8 cellular contexts compared by ENCODE assay signal in genomic region chr6:36677753-36678487, GRCh38. TPM values are rescaled to one million over a fixed set of nuclear protein-coding genes. Genes with fewer than 3 reads are reported as not detected.
DNase-seq lines count a peak whose midpoint lies in the region; ATAC-seq and TF ChIP-seq lines count a peak whose summit lies in the region.

No MANE protein-coding gene starts in this region.

- CTCF ChIA-PET in mammary epithelial cell (lab: Charles Lee; ENCODE audit: low non-redundant PET): interaction anchor here (0.6 kb wide), 1 partner anchor 1997 kb away, joined by 36 read pairs; no protein-coding TSS in a partner anchor

- peak overlapping the region; percentile 79 to 100 (median 94) for H3K4me3 ChIP-seq in BLaER1 treated with 17β-estradiol and CSF1 and Interleukin-3, amounts not matched to agents 10 nM and 100 nM
- H3K4me3 ChIP-seq in mammary epithelial cell (replicated peaks in 1 of 3; ENCODE audit: insufficient read depth in 1 of 3, low read depth in 2 of 3, low read length in 3 of 3) (peak overlapping the region; percentile 38 to 96 (median 45)), mucosa of stomach (ENCODE audit: low read length) (no peak overlapping the region)

- peak overlapping the region; percentile 0 for H2AFZ ChIP-seq in mammary epithelial cell (ENCODE audit: low read depth, low read length)

- dilution Hi-C loops in mammary epithelial cell (cut with HindIII; ENCODE audit: low sequenced_read_pairs): no loop called here

- intact Hi-C loops in mammary epithelial cell (cut with micrococcal nuclease): no loop called here

- no peaks in the 10 kb centered on the region for H3K27me3 ChIP-seq in BLaER1 treated with 17β-estradiol and CSF1 and Interleukin-3, amounts not matched to agents 10 nM and 100 nM
- no peaks in the 10 kb centered on the region for H3K27me3 ChIP-seq in mammary epithelial cell (ENCODE audit: insufficient read depth, low read length)
- H3K27me3 ChIP-seq in mucosa of stomach (ENCODE audit: control insufficient read depth, insufficient read depth, low read length): no peaks in the 10 kb centered on the region

- DNase-seq in KBM-7 (peak; percentile 41), mammary epithelial cell (peak; percentile 62), SW480 (ENCODE audit: low spot score) (no peak)

- peak overlapping the region; percentile 92 to 99 (median 95) for H3K9ac ChIP-seq in BLaER1 treated with 17β-estradiol and CSF1 and Interleukin-3, amounts not matched to agents 10 nM and 100 nM
- H3K9ac ChIP-seq in mammary epithelial cell (ENCODE audit: insufficient read depth, low read length) (peak overlapping the region; percentile 77), mucosa of stomach (ENCODE audit: low read length) (peak overlapping the region; percentile 96)

- H3K36me3 ChIP-seq in BLaER1 treated with 17β-estradiol and CSF1 and Interleukin-3, amounts not matched to agents 10 nM and 100 nM: peaks cover 18 to 39% (median 30%) of the 10 kb centered on the region in 11 experiments; a peak in 21 of 22 replicates
- peaks cover under 1% of the 10 kb centered on the region for H3K36me3 ChIP-seq in mammary epithelial cell (ENCODE audit: insufficient read depth, low read length)
- no peaks in the 10 kb centered on the region for H3K36me3 ChIP-seq in mucosa of stomach (ENCODE audit: control insufficient read depth, insufficient read depth, low read length)

- H4K20me1 ChIP-seq in BLaER1 treated with 17β-estradiol and CSF1 and Interleukin-3, amounts not matched to agents 10 nM and 100 nM: peaks cover 39 to 44% (median 42%) of the 10 kb centered on the region in 11 experiments
- H4K20me1 ChIP-seq in mammary epithelial cell (ENCODE audit: insufficient read depth, low read length): peaks cover 8% of the 10 kb centered on the region

- H3K79me2 ChIP-seq in mammary epithelial cell (ENCODE audit: insufficient read depth, low read length): peaks cover 55% of the 10 kb centered on the region

- in situ Hi-C loops in KBM-7 (cut with MboI; ENCODE audit: low pct_unique_long_range_greater_than_20kb, low sequenced_read_pairs): no loop called here
- in situ Hi-C loops in mammary epithelial cell (cut with MboI; ENCODE audit: low sequenced_read_pairs in 2 of 2): loop anchor here in 1 of 2 donors (10.0 kb wide), 1 partner anchor 53 kb away; no protein-coding TSS in a partner anchor

- WGBS in mammary epithelial cell (ENCODE audit: low coverage, missing lambda C conversion rate): 4% methylated on average over 8 of the region's 10 CpGs

- H3K4me1 ChIP-seq in BLaER1 treated with 17β-estradiol and CSF1 and Interleukin-3, amounts not matched to agents 10 nM and 100 nM: peaks cover 49 to 68% (median 57%) of the 10 kb centered on the region in 10 experiments
- peaks cover 52% of the 10 kb centered on the region for H3K4me1 ChIP-seq in mammary epithelial cell (ENCODE audit: insufficient read depth, low read length)
- H3K4me1 ChIP-seq in mucosa of stomach (ENCODE audit: control insufficient read depth, insufficient read depth, low read length): peaks cover 41% of the 10 kb centered on the region

- peak overlapping the region; percentile 78 to 99 (median 94) for H3K27ac ChIP-seq in BLaER1 treated with 17β-estradiol and CSF1 and Interleukin-3, amounts not matched to agents 10 nM and 100 nM
- peak overlapping the region; percentile 93 for H3K27ac ChIP-seq in mammary epithelial cell (ENCODE audit: insufficient read depth, low read depth, low read length)

- no peak for ATAC-seq in GM18867 (IDR thresholded peaks at IDR 0.05; ENCODE audit: unreplicated experiment)
- ATAC-seq in esophagus mucosa: no peak
- no peak for ATAC-seq in HG02840 (IDR thresholded peaks at IDR 0.05; ENCODE audit: low FRiP score, unreplicated experiment)

- no peaks in the 10 kb centered on the region for H3K9me3 ChIP-seq in BLaER1 treated with 17β-estradiol and CSF1 and Interleukin-3, amounts not matched to agents 10 nM and 100 nM (replicated peaks in 1 of 11)
- H3K9me3 ChIP-seq in mammary epithelial cell (replicated peaks; ENCODE audit: insufficient read depth, low read length): no peaks in the 10 kb centered on the region
- H3K9me3 ChIP-seq in mucosa of stomach (ENCODE audit: control insufficient read depth, low read length): no peaks in the 10 kb centered on the region

- peak overlapping the region; percentile 79 to 99 (median 89) for H3K4me2 ChIP-seq in BLaER1 treated with 17β-estradiol and CSF1 and Interleukin-3, amounts not matched to agents 10 nM and 100 nM
- H3K4me2 ChIP-seq in mammary epithelial cell (ENCODE audit: insufficient read depth, low read depth, low read length): peak overlapping the region; percentile 88

- TF ChIP-seq CTCF in mammary epithelial cell (conservative IDR thresholded peaks at IDR 0.05 in 1 of 2, IDR thresholded peaks at IDR 0.05 in 1 of 2; ENCODE audit: extremely low read depth in 1 of 2, insufficient read depth in 1 of 2, low read depth in 1 of 2, low read length in 2 of 2): no peak

- TSS peak; percentile 3 for BruUV-seq in mammary epithelial cell (replicated peaks; lab: Mats Ljungman, UMichigan)

RNA-seq across cellular contexts. Expression of gene CDKN1A, which starts 0.6 kb away (rescaled TPM):
- total RNA-seq in mammary epithelial cell (100 to 1,000 TPM; 687 to 707 TPM), esophagus mucosa (145 TPM)
- polyA plus RNA-seq in mammary epithelial cell: 414 TPM
- 451 TPM for polyA minus RNA-seq in mammary epithelial cell

RNA-seq across cellular contexts. Expression of gene RAB44, which starts 19.7 kb away (rescaled TPM):
- under 1 TPM in 1 of 2 donors, not detected in 1; 0.17 TPM for total RNA-seq in mammary epithelial cell
- polyA plus RNA-seq in mammary epithelial cell: 0.02 TPM
- not detected for polyA minus RNA-seq in mammary epithelial cell
- 0.36 TPM for total RNA-seq in esophagus mucosa
